ENCODE assay signal across 1 cellular context in genomic region chr6:129134535-129134934, GRCh38.
TF ChIP-seq lines count a peak whose summit lies in the region.

No MANE protein-coding gene starts in this region.

TF ChIP-seq in WTC11, 78 proteins besides CTCF, POLR2A, EP300 and RAD21 (continued from another document):
- no peak for TF ChIP-seq ATF6 (CRISPR knock-in tag; IDR thresholded peaks at IDR 0.05)
- TF ChIP-seq ZNF219 (CRISPR knock-in tag; IDR thresholded peaks at IDR 0.05; ENCODE audit: borderline replicate concordance) = no peak
TF ChIP-seq in WTC11: peak in this region for 0.
